16 cellular contexts compared by ENCODE assay signal in genomic region chr16:14669776-14670175, GRCh38. TPM values are rescaled to one million over a fixed set of nuclear protein-coding genes. Genes with fewer than 3 reads are reported as not detected.
DNase-seq lines count a peak whose midpoint lies in the region; ATAC-seq and TF ChIP-seq lines count a peak whose summit lies in the region.
"Had no signal": no experiment of that assay in that cellular context is flagged by ENCODE, and none has a peak within 500 bp of the region (broad histone marks: within the 10 kb centered on the region; RNA-seq: fewer than 3 reads in every experiment).

No MANE protein-coding gene starts in this region.

- no peaks in the 10 kb centered on the region for H3K27me3 ChIP-seq in AG04450 (ENCODE audit: control insufficient read depth, insufficient read depth, low read length)

- peaks cover 47% of the 10 kb centered on the region for H3K36me3 Mint-ChIP-seq in activated T-helper 17 cell treated with anti-CD3 and anti-CD28 coated beads, Interleukin-2, amount 50 U/mL, for 72 hours (ENCODE audit: low read depth)

- no peak overlapping the region for H3K27ac Mint-ChIP-seq in activated T-helper 17 cell treated with anti-CD3 and anti-CD28 coated beads, Interleukin-2, amount 50 U/mL, for 72 hours
- H3K27ac Mint-ChIP-seq: activated B cell treated with CpG ODN at 0.5 μM for 24 hours had no signal

- no peaks in the 10 kb centered on the region for H3K9me3 Mint-ChIP-seq in activated T-helper 17 cell treated with anti-CD3 and anti-CD28 coated beads, Interleukin-2, amount 50 U/mL, for 72 hours
- H3K9me3 Mint-ChIP-seq: activated B cell treated with CpG ODN at 0.5 μM for 24 hours; stimulated activated naive B cell treated with anti-CD40 and anti-IgM and Interleukin-4, amounts not matched to agents 10 μg/mL and 1 μg/mL and 100 μg/mL, for 72 hours had no signal

- DNase-seq in AG04450 (ENCODE audit: low read depth, low spot score) (no peak), HT-29 (ENCODE audit: low spot score) (peak; percentile 46), mesenteric fat pad (ENCODE audit: low spot score) (peak; percentile 89), GOT3 (lab: John Stamatoyannopoulos, UW) (no peak), NCI-H1105 treated with DMSO at 0.1 percent for 48 hours (lab: John Stamatoyannopoulos, UW) (no peak)
- DNase-seq: activated B cell treated with CpG ODN at 0.5 μM for 24 hours; EL; NCI-H1436 treated with DMSO at 0.1 percent for 48 hours; stimulated activated CD4-positive, alpha-beta T cell treated with anti-CD3 and anti-CD28 coated beads, Interleukin-2, amount 100 ng/mL, for 48 hours; stimulated activated naive B cell treated with anti-CD40 and anti-IgM and Interleukin-4, amounts not matched to agents 10 μg/mL and 1 μg/mL and 100 μg/mL, for 72 hours; SW 1271 had no signal

- H3K9me3 ChIP-seq in AG04450 (ENCODE audit: control insufficient read depth, insufficient read depth, low read length) = no peaks in the 10 kb centered on the region

- POLR2A ChIA-PET in AG04450 (lab: Yijun Ruan, JAX) = no interaction called here

- H3K27ac ChIP-seq in AG04450 (ENCODE audit: low read depth, low read length) = no peak overlapping the region

- peaks cover 5% of the 10 kb centered on the region for H3K4me1 Mint-ChIP-seq in activated T-helper 17 cell treated with anti-CD3 and anti-CD28 coated beads, Interleukin-2, amount 50 U/mL, for 72 hours

- 0 out of 2 replicates have a peak, but pooled peaks have one; percentile 6 for TF ChIP-seq CTCF in AG04450 (IDR thresholded peaks at IDR 0.05; ENCODE audit: low read depth, low read length)

- no peaks in the 10 kb centered on the region for H3K27me3 Mint-ChIP-seq in activated T-helper 17 cell treated with anti-CD3 and anti-CD28 coated beads, Interleukin-2, amount 50 U/mL, for 72 hours
- H3K27me3 Mint-ChIP-seq: activated B cell treated with CpG ODN at 0.5 μM for 24 hours; stimulated activated naive B cell treated with anti-CD40 and anti-IgM and Interleukin-4, amounts not matched to agents 10 μg/mL and 1 μg/mL and 100 μg/mL, for 72 hours had no signal

- H3K4me3 Mint-ChIP-seq in activated T-helper 17 cell treated with anti-CD3 and anti-CD28 coated beads, Interleukin-2, amount 50 U/mL, for 72 hours = no peak overlapping the region
- H3K4me3 Mint-ChIP-seq: activated B cell treated with CpG ODN at 0.5 μM for 24 hours; stimulated activated naive B cell treated with anti-CD40 and anti-IgM and Interleukin-4, amounts not matched to agents 10 μg/mL and 1 μg/mL and 100 μg/mL, for 72 hours had no signal

- no peak overlapping the region for H3K4me3 ChIP-seq in AG04450 (ENCODE audit: low read depth, low read length)

- ATAC-seq in activated T-helper 17 cell treated with anti-CD3 and anti-CD28 coated beads, Interleukin-2, amount 50 U/mL, for 72 hours (replicated peaks) = peak; percentile 23
- ATAC-seq in HG03159 (IDR thresholded peaks at IDR 0.05; ENCODE audit: unreplicated experiment) (no peak), HG03460 (IDR thresholded peaks at IDR 0.05; ENCODE audit: unreplicated experiment) (no peak)

- CTCF ChIA-PET in AG04450 (lab: Charles Lee) = no interaction called here

RNA-seq across cellular contexts. Expression of gene PLA2G10, which starts 24.3 kb away (rescaled TPM):
- not detected in 2 replicates for polyA plus RNA-seq in AG04450 (2011; rRNA removed)
- polyA minus RNA-seq in AG04450 (2011; rRNA and poly(A)+ RNA removed) = not detected in 2 replicates
- 0.33 TPM in 1 of 2 replicates, not detected in the other for total RNA-seq in HT-29 (2014; rRNA removed; shearing (Covaris generic))
- not detected for total RNA-seq in activated T-helper 17 cell treated with anti-CD3 and anti-CD28 coated beads, Interleukin-2, amount 50 U/mL, for 72 hours
- total RNA-seq in mesenteric fat pad = not detected
- total RNA-seq: activated B cell treated with CpG ODN at 0.5 μM for 24 hours, fibroblast of villous mesenchyme, mononuclear cell had no signal

RNA-seq across cellular contexts. Expression of gene NPIPA3, which starts 33.4 kb away (rescaled TPM):
- polyA plus RNA-seq in AG04450 (2011; rRNA removed) = 1.4 and 1.8 TPM in 2 replicates
- polyA minus RNA-seq in AG04450 (2011; rRNA and poly(A)+ RNA removed) = 0.43 TPM in 1 of 2 replicates, not detected in the other
- total RNA-seq in HT-29 (2014; rRNA removed; shearing (Covaris generic)) = 1.1 TPM in 1 of 2 replicates, not detected in the other
- total RNA-seq in activated T-helper 17 cell treated with anti-CD3 and anti-CD28 coated beads, Interleukin-2, amount 50 U/mL, for 72 hours = under 1 TPM; 0.61 to 0.74 TPM
- total RNA-seq in mesenteric fat pad = 4.1 TPM
- total RNA-seq: mononuclear cell had no signal

RNA-seq across cellular contexts. Expression of gene BFAR, which starts 37.0 kb away (rescaled TPM):
- 63.7 and 75.0 TPM in 2 replicates for polyA plus RNA-seq in AG04450 (2011; rRNA removed)
- 51.7 and 57.6 TPM in 2 replicates for polyA minus RNA-seq in AG04450 (2011; rRNA and poly(A)+ RNA removed)
- total RNA-seq in HT-29 (2014; rRNA removed; shearing (Covaris generic)) = 33.3 and 35.5 TPM in 2 replicates
- 10 to 100 TPM; 41.4 to 62.2 TPM for total RNA-seq in activated T-helper 17 cell treated with anti-CD3 and anti-CD28 coated beads, Interleukin-2, amount 50 U/mL, for 72 hours
- 53.3 TPM for total RNA-seq in mesenteric fat pad

RNA-seq across cellular contexts. Expression of gene PARN, which starts 39.7 kb away (rescaled TPM):
- 33.9 and 37.7 TPM in 2 replicates for polyA plus RNA-seq in AG04450 (2011; rRNA removed)
- polyA minus RNA-seq in AG04450 (2011; rRNA and poly(A)+ RNA removed) = 21.0 and 24.9 TPM in 2 replicates
- 10.8 and 10.9 TPM in 2 replicates for total RNA-seq in HT-29 (2014; rRNA removed; shearing (Covaris generic))
- total RNA-seq in activated T-helper 17 cell treated with anti-CD3 and anti-CD28 coated beads, Interleukin-2, amount 50 U/mL, for 72 hours = 10 to 100 TPM; 28.0 to 46.3 TPM
- 23.3 TPM for total RNA-seq in mesenteric fat pad

Comparison
In these comparisons a context has a peak if more than half of its experiments do, and no peak if none do; other contexts are left out.
1. DNase-seq: peak in HT-29 (single experiment) and mesenteric fat pad (single experiment); none in AG04450 (single experiment), GOT3 (single experiment) and NCI-H1105 treated with DMSO at 0.1 percent for 48 hours (single experiment).